ENCODE assay signal across 32 cellular contexts in genomic region chr11:78221396-78222315, GRCh38. TPM values are rescaled to one million over a fixed set of nuclear protein-coding genes. Genes with fewer than 3 reads are reported as not detected.
DNase-seq lines count a peak whose midpoint lies in the region; ATAC-seq, FAIRE-seq and TF ChIP-seq lines count a peak whose summit lies in the region.
"Had no signal": no experiment of that assay in that cellular context is flagged by ENCODE, and none has a peak within 500 bp of the region (broad histone marks: within the 10 kb centered on the region; RNA-seq: fewer than 3 reads in every experiment).

No MANE protein-coding gene starts in this region.

- FAIRE-seq in K562 (lab: Jason Lieb, UNC): peak; percentile 29
- FAIRE-seq: bronchial epithelial cell, H54, HTR-8/SVneo, islet of Langerhans, RCC 7860 had no signal

- POLR2A ChIA-PET in Caco-2 (lab: Charles Lee): no interaction called here
- POLR2A ChIA-PET in K562 (lab: Yijun Ruan, JAX): interaction anchor here (0.7 kb wide), 1 partner anchor 34 kb away, joined by 3 read pairs; no protein-coding TSS in a partner anchor

- H2AFZ ChIP-seq in K562 (ENCODE audit: low read depth, low read length) (no peak overlapping the region), osteoblast (ENCODE audit: low read length) (no peak overlapping the region)
- H2AFZ ChIP-seq: parathyroid adenoma had no signal

- H4K20me1 ChIP-seq in K562 (replicated peaks; ENCODE audit: control insufficient read depth, insufficient read depth, low read length) (no peaks in the 10 kb centered on the region), osteoblast (ENCODE audit: insufficient read depth, low read length) (no peaks in the 10 kb centered on the region)

- no peak for TF ChIP-seq CTCF in Caco-2 (IDR thresholded peaks at IDR 0.05; ENCODE audit: insufficient read depth in 1 of 2, low read depth in 1 of 2, low read length in 1 of 2, severe bottlenecking in 1 of 2, unreplicated experiment in 1 of 2)
- TF ChIP-seq CTCF in K562 (IDR thresholded peaks at IDR 0.05 in 2 of 3, conservative IDR thresholded peaks at IDR 0.05 in 1 of 3; ENCODE audit: insufficient read depth in 2 of 3, low read depth in 1 of 3, low read length in 3 of 3): no peak
- no peak for TF ChIP-seq CTCF in osteoblast (IDR thresholded peaks at IDR 0.05; ENCODE audit: extremely low read depth, low read depth, low read length)
- TF ChIP-seq CTCF in transverse colon (IDR thresholded peaks at IDR 0.05): no peak

- H3K4me2 ChIP-seq in K562 (ENCODE audit: insufficient read depth, low read length) (no peak overlapping the region), osteoblast (ENCODE audit: insufficient read depth, low read length) (no peak overlapping the region)
- H3K4me2 ChIP-seq: KMS-11 had no signal

- H3K4me1 ChIP-seq in Caco-2 (no peaks in the 10 kb centered on the region), K562 (replicated peaks in 1 of 2; ENCODE audit: control insufficient read depth in 2 of 2, insufficient read depth in 2 of 2, low read length in 2 of 2) (peaks cover 3 to 8% of the 10 kb centered on the region in 2 experiments; a peak in 3 of 5 replicates), osteoblast (ENCODE audit: insufficient read depth, low read length) (no peaks in the 10 kb centered on the region), transverse colon (no peaks in the 10 kb centered on the region)
- H3K4me1 ChIP-seq: parathyroid adenoma, stomach, upper lobe of right lung had no signal

- TF ChIP-seq EP300 in K562 (IDR thresholded peaks at IDR 0.05; ENCODE audit: low read length) (no peak), transverse colon (IDR thresholded peaks at IDR 0.05; ENCODE audit: low read depth) (no peak)

- intact Hi-C loops in Caco-2 (cut with micrococcal nuclease; ENCODE audit: unreplicated experiment): no loop called here
- intact Hi-C loops in K562 (cut with micrococcal nuclease): no loop called here
- intact Hi-C loops in transverse colon (cut with DNase I; ENCODE audit: low total_unique reads): no loop called here

- no peak overlapping the region for H3K9ac ChIP-seq in K562 (ENCODE audit: insufficient read depth in 1 of 2, low read depth in 2 of 2, low read length in 2 of 2)
- H3K9ac ChIP-seq: KMS-11, parathyroid adenoma had no signal

- DNase-seq in T-helper 1 cell (no peak), Caco-2 (no peak), K562 (ENCODE audit: extremely low read depth in 1 of 4, low spot score in 3 of 4) (no peak), osteoblast (ENCODE audit: insufficient read length, low spot score, missing footprints) (peak; percentile 29), transverse colon (no peak), GOT3 (lab: John Stamatoyannopoulos, UW) (no peak)
- DNase-seq: 8988T; activated CD4-positive, alpha-beta T cell treated with anti-CD3 and anti-CD28 coated beads for 36 hours; activated naive CD4-positive, alpha-beta T cell; CD8-positive, alpha-beta memory T cell; cortex of kidney; DMS53; endodermal cell; GDM1; midbrain; NCI-H146; NCI-H2171; NCI-H526; stomach; upper lobe of right lung had no signal

- H3K27ac Mint-ChIP-seq in T-helper 1 cell treated with Interleukin-12 subunit alpha and Interleukin-12 subunit beta and Interleukin-4 antibody, amounts not matched to agents 30 μg/mL and 1 μg/mL, for 36 hours: peak overlapping the region; percentile 29
- peak overlapping the region; percentile 23 for H3K27ac Mint-ChIP-seq in Caco-2 (ENCODE audit: unreplicated experiment)
- H3K27ac Mint-ChIP-seq: endodermal cell had no signal

- no peak overlapping the region for H3K4me3 Mint-ChIP-seq in T-helper 1 cell treated with Interleukin-12 subunit alpha and Interleukin-12 subunit beta and Interleukin-4 antibody, amounts not matched to agents 30 μg/mL and 1 μg/mL, for 36 hours
- H3K4me3 Mint-ChIP-seq in Caco-2 (ENCODE audit: unreplicated experiment): no peak overlapping the region
- H3K4me3 Mint-ChIP-seq: activated CD4-positive, alpha-beta T cell treated with anti-CD3 and anti-CD28 coated beads for 36 hours; CD8-positive, alpha-beta memory T cell; endodermal cell; nephron; T-cell had no signal

- no peak for ATAC-seq in K562
- no peak for ATAC-seq in HG03442 (IDR thresholded peaks at IDR 0.05; ENCODE audit: unreplicated experiment)
- ATAC-seq: sciatic nerve, T-cell, upper lobe of right lung had no signal

- H3K9me1 ChIP-seq in K562 (ENCODE audit: control insufficient read depth, insufficient read depth, low read length): peaks cover 3% of the 10 kb centered on the region

- H3K9me3 ChIP-seq in Caco-2 (no peaks in the 10 kb centered on the region), K562 (replicated peaks; ENCODE audit: control insufficient read depth, insufficient read depth, low read depth, low read length) (no peaks in the 10 kb centered on the region), osteoblast (ENCODE audit: low read depth, low read length) (no peaks in the 10 kb centered on the region), transverse colon (no peaks in the 10 kb centered on the region)
- H3K9me3 ChIP-seq: stomach, upper lobe of right lung had no signal

- peaks cover 62% of the 10 kb centered on the region for H3K36me3 Mint-ChIP-seq in T-helper 1 cell treated with Interleukin-12 subunit alpha and Interleukin-12 subunit beta and Interleukin-4 antibody, amounts not matched to agents 30 μg/mL and 1 μg/mL, for 36 hours (ENCODE audit: low read depth)
- H3K36me3 Mint-ChIP-seq in Caco-2 (ENCODE audit: insufficient read depth, unreplicated experiment): peaks cover 83% of the 10 kb centered on the region

- H3K27me3 Mint-ChIP-seq in T-helper 1 cell treated with Interleukin-12 subunit alpha and Interleukin-12 subunit beta and Interleukin-4 antibody, amounts not matched to agents 30 μg/mL and 1 μg/mL, for 36 hours (ENCODE audit: low read depth): no peaks in the 10 kb centered on the region
- no peaks in the 10 kb centered on the region for H3K27me3 Mint-ChIP-seq in Caco-2 (ENCODE audit: insufficient read depth, unreplicated experiment)
- H3K27me3 Mint-ChIP-seq: activated CD4-positive, alpha-beta T cell treated with anti-CD3 and anti-CD28 coated beads for 36 hours; CD8-positive, alpha-beta memory T cell; T-cell had no signal

- no peak for TF ChIP-seq POLR2A in K562 (conservative IDR thresholded peaks at IDR 0.05)
- no peak for TF ChIP-seq POLR2A in transverse colon (IDR thresholded peaks at IDR 0.05)

- no peak for TF ChIP-seq RAD21 in K562 (CRISPR knock-in tag; conservative IDR thresholded peaks at IDR 0.05 in 1 of 2, IDR thresholded peaks at IDR 0.05 in 1 of 2)

- H3K36me3 ChIP-seq in Caco-2 (ENCODE audit: control insufficient read depth, insufficient read depth, low read length): peaks cover 4% of the 10 kb centered on the region; the same call in 1 of the 2 replicates
- peaks cover 92% of the 10 kb centered on the region; the same call in 2 of the 3 replicates for H3K36me3 ChIP-seq in K562 (ENCODE audit: control insufficient read depth, insufficient read depth, low read length)
- peaks cover 32% of the 10 kb centered on the region for H3K36me3 ChIP-seq in osteoblast (ENCODE audit: insufficient read depth, low read length)
- peaks cover 0 to 20% (median 8%) of the 10 kb centered on the region in 4 donors for H3K36me3 ChIP-seq in transverse colon

- H3K27me3 ChIP-seq in Caco-2 (replicated peaks; ENCODE audit: control insufficient read depth, insufficient read depth, low read length): no peaks in the 10 kb centered on the region
- H3K27me3 ChIP-seq in K562 (ENCODE audit: control insufficient read depth in 2 of 2, insufficient read depth in 2 of 2, low read length in 2 of 2): no peaks in the 10 kb centered on the region
- H3K27me3 ChIP-seq in osteoblast (ENCODE audit: insufficient read depth, low read length): no peaks in the 10 kb centered on the region
- no peaks in the 10 kb centered on the region for H3K27me3 ChIP-seq in transverse colon
- H3K27me3 ChIP-seq: stomach, upper lobe of right lung had no signal

- no TSS peak for BruUV-seq in Caco-2 (replicated peaks; lab: Mats Ljungman, UMichigan)
- no TSS peak for BruUV-seq in K562 (replicated peaks; lab: Mats Ljungman, UMichigan)

- CTCF ChIA-PET in Caco-2 (lab: Charles Lee) (interaction anchor here (0.5 to 0.6 kb wide), 2 partner anchors 103 to 186 kb away, joined by 3 to 5 read pairs; no protein-coding TSS in a partner anchor), K562 (lab: Yijun Ruan, JAX; ENCODE audit: low intra/inter-chr PET ratio) (no interaction called here)

- in situ Hi-C loops in K562 (cut with MboI) (loop anchor here (5.0 kb wide), 1 partner anchor 341 kb away; no protein-coding TSS in a partner anchor), transverse colon (cut with MboI; ENCODE audit: low pct_ligation_motif_present in 1 of 4, low pct_unique_long_range_greater_than_20kb in 1 of 4, low sequenced_read_pairs in 3 of 4) (loop anchor here in 3 of 4 donors (5.0 to 10.0 kb wide), 3 partner anchors 213 to 343 kb away; no protein-coding TSS in a partner anchor)

- H3K79me2 ChIP-seq in K562 (ENCODE audit: control insufficient read depth, insufficient read depth, low read length) (no peaks in the 10 kb centered on the region), osteoblast (ENCODE audit: insufficient read depth, low read length) (no peaks in the 10 kb centered on the region)
- H3K79me2 ChIP-seq: parathyroid adenoma had no signal

- H3K27ac ChIP-seq in K562 (ENCODE audit: extremely low read depth, low read depth, low read length) (no peak overlapping the region), osteoblast (ENCODE audit: low read depth, low read length) (no peak overlapping the region), transverse colon (no peak overlapping the region)
- H3K27ac ChIP-seq: KMS-11, parathyroid adenoma, stomach, upper lobe of right lung had no signal

- H3K4me1 Mint-ChIP-seq in T-helper 1 cell treated with Interleukin-12 subunit alpha and Interleukin-12 subunit beta and Interleukin-4 antibody, amounts not matched to agents 30 μg/mL and 1 μg/mL, for 36 hours (ENCODE audit: low read depth): peaks cover 39% of the 10 kb centered on the region
- peaks cover 6% of the 10 kb centered on the region for H3K4me1 Mint-ChIP-seq in Caco-2 (ENCODE audit: low read depth, unreplicated experiment)
- H3K4me1 Mint-ChIP-seq: CD8-positive, alpha-beta memory T cell; endodermal cell; nephron had no signal

- H3K4me3 ChIP-seq in Caco-2 (ENCODE audit: low read depth, low read length) (no peak overlapping the region), K562 (no peak overlapping the region), osteoblast (ENCODE audit: insufficient read depth, low read length) (no peak overlapping the region), transverse colon (no peak overlapping the region)
- H3K4me3 ChIP-seq: stomach, upper lobe of right lung had no signal

- WGBS in K562 (ENCODE audit: insufficient coverage, low coverage, missing lambda C conversion rate): 75% methylated on average over 13 of the region's 13 CpGs
- WGBS in transverse colon (ENCODE audit: low coverage in 1 of 2), 2 donors: 96% methylated on average over 13 of the region's 13 CpGs; no CpG with 5 or more reads in 1 of the 2 donors

- H3K9me3 Mint-ChIP-seq in T-helper 1 cell treated with Interleukin-12 subunit alpha and Interleukin-12 subunit beta and Interleukin-4 antibody, amounts not matched to agents 30 μg/mL and 1 μg/mL, for 36 hours: no peaks in the 10 kb centered on the region
- H3K9me3 Mint-ChIP-seq in Caco-2 (ENCODE audit: unreplicated experiment): no peaks in the 10 kb centered on the region
- H3K9me3 Mint-ChIP-seq: CD8-positive, alpha-beta memory T cell; endodermal cell; nephron; T-cell had no signal

RNA-seq across cellular contexts. Expression of gene USP35, which starts 32.9 kb away (rescaled TPM):
- total RNA-seq in Caco-2 (2022) (10.7 and 11.3 TPM in 2 replicates), K562 (2014; rRNA removed) (3.3 and 4.8 TPM in 2 replicates), K562 (2014; rRNA removed; fragmentation: Illumina TruSeq; extraction: Trizol) (1.6 and 2.1 TPM in 2 replicates), K562 (2015; rRNA removed; fragmentation: Illumina TruSeq; extraction: Trizol) (2.4 and 3.3 TPM in 2 replicates), K562 (2021) (3.8 and 4.1 TPM in 2 replicates), osteoblast (21.4 and 26.2 TPM in 2 replicates), transverse colon (10 to 100 TPM in 2 of 4 donors, 1 to 10 TPM in 2; 7.4 to 17.2 (median 10.9) TPM)
- total RNA-seq in K562 (2011; cell fraction: chromatin; rRNA removed; ENCODE audit: low replicate concordance): 11.2 and 24.7 TPM in 2 replicates
- total RNA-seq in K562 (2011; cell fraction: nucleolus; rRNA removed): 14.8 and 15.9 TPM in 2 replicates
- total RNA-seq in K562 (2011; cell fraction: nucleoplasm; rRNA removed): 11.8 and 13.5 TPM in 2 replicates
- polyA plus RNA-seq in K562 (2011; rRNA removed) (3.9 and 4.4 TPM in 2 replicates), K562 (2014; fragmentation: Illumina TruSeq; extraction: Trizol) (3.0 and 3.6 TPM in 2 replicates), K562 (2014; fragmentation: Nextera tagmentation; extraction: Ambion mirVana) (under 1 TPM; 0.01 to 0.07 TPM), K562 (2014; rRNA removed) (3.6 and 4.0 TPM in 2 replicates)
- 3.2 and 3.9 TPM in 2 replicates for polyA plus RNA-seq in K562 (2011; cell fraction: cytosol; rRNA removed)
- polyA plus RNA-seq in K562 (2011; cell fraction: nucleus; rRNA removed): 23.4 and 38.4 TPM in 2 replicates
- 3.9 and 6.0 TPM in 2 replicates for polyA plus RNA-seq in K562 (2012)
- 1.7 and 1.8 TPM in 2 replicates for polyA minus RNA-seq in K562 (2011; rRNA and poly(A)+ RNA removed)
- polyA minus RNA-seq in K562 (2011; cell fraction: cytosol; rRNA and poly(A)+ RNA removed): 1.1 and 3.0 TPM in 2 replicates
- polyA minus RNA-seq in K562 (2011; cell fraction: nucleus; rRNA and poly(A)+ RNA removed): 6.1 and 7.2 TPM in 2 replicates

RNA-seq across cellular contexts. Expression of gene KCTD21, which starts 33.2 kb away (rescaled TPM):
- total RNA-seq in Caco-2 (2022): 6.4 and 10.4 TPM in 2 replicates
- 3.6 and 6.5 TPM in 2 replicates for total RNA-seq in K562 (2011; cell fraction: chromatin; rRNA removed; ENCODE audit: low replicate concordance)
- total RNA-seq in K562 (2011; cell fraction: nucleolus; rRNA removed): 3.0 and 4.7 TPM in 2 replicates
- 4.0 and 7.8 TPM in 2 replicates for total RNA-seq in K562 (2011; cell fraction: nucleoplasm; rRNA removed)
- 1.5 and 2.1 TPM in 2 replicates for total RNA-seq in K562 (2014; rRNA removed)
- total RNA-seq in K562 (2014; rRNA removed; fragmentation: Illumina TruSeq; extraction: Trizol): 1.7 and 1.9 TPM in 2 replicates
- total RNA-seq in K562 (2015; rRNA removed; fragmentation: Illumina TruSeq; extraction: Trizol): 2.0 and 2.4 TPM in 2 replicates
- total RNA-seq in K562 (2021): 2.2 and 2.4 TPM in 2 replicates
- 4.2 and 5.4 TPM in 2 replicates for polyA plus RNA-seq in K562 (2011; rRNA removed)
- 5.2 and 5.6 TPM in 2 replicates for polyA plus RNA-seq in K562 (2011; cell fraction: cytosol; rRNA removed)
- 1.3 and 2.4 TPM in 2 replicates for polyA plus RNA-seq in K562 (2011; cell fraction: nucleus; rRNA removed)
- polyA plus RNA-seq in K562 (2012): 4.1 and 5.4 TPM in 2 replicates
- 3.3 and 4.3 TPM in 2 replicates for polyA plus RNA-seq in K562 (2014; fragmentation: Illumina TruSeq; extraction: Trizol)
- under 1 TPM; 0.34 to 0.80 TPM for polyA plus RNA-seq in K562 (2014; fragmentation: Nextera tagmentation; extraction: Ambion mirVana)
- 1.7 and 1.8 TPM in 2 replicates for polyA plus RNA-seq in K562 (2014; rRNA removed)
- polyA minus RNA-seq in K562 (2011; rRNA and poly(A)+ RNA removed): 4.0 and 5.1 TPM in 2 replicates
- 2.1 and 3.5 TPM in 2 replicates for polyA minus RNA-seq in K562 (2011; cell fraction: cytosol; rRNA and poly(A)+ RNA removed)
- 1.5 and 2.0 TPM in 2 replicates for polyA minus RNA-seq in K562 (2011; cell fraction: nucleus; rRNA and poly(A)+ RNA removed)
- 14.5 and 15.0 TPM in 2 replicates for total RNA-seq in osteoblast
- 10 to 100 TPM; 10.9 to 55.0 (median 29.2) TPM for total RNA-seq in transverse colon
